In the genomic region with DNA sequence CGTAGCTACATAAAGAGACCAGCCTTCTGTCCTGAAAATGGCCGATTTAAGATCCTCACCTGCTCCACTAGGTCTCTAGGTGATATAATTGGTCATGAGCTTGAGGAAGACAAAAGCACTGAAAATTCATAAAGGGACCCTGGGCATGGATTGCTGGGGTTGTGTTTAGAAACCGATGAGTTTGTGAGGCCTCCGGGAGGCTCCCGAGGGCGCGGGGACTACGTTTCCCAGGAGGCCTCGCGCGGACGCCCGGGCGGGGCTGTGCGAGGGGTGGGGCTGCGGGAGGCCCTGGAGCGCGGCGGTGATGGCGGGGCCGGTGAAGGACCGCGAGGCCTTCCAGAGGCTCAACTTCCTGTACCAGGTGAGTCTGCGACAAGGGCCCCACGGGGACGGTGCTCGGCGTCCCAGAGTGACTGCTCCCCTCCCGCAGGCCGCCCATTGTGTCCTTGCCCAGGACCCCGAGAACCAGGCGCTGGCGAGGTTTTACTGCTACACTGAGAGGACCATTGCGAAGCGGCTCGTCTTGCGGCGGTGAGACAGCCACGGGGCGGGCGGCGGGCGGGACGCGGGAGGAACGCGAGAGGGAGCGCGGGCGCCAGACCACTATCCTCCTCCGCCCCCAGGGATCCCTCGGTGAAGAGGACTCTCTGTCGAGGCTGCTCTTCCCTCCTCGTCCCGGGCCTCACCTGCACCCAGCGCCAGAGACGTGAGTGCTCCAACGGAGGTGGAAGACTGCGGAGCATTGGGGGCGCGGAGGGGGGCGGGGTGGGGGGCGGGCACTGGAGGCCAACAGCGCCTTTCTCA, we compare ENCODE assay signal across 1 cellular context.
TF ChIP-seq lines count a peak whose summit lies in the region.

A gene (plus strand): TSS at position 289 of the 804 bp plus-strand sequence. CDS start 16 bp downstream, at position 305.

TF ChIP-seq in GM12878, 131 proteins besides CTCF, POLR2A, EP300 and RAD21 (continued from another document):
- TF ChIP-seq, protein P1, sequence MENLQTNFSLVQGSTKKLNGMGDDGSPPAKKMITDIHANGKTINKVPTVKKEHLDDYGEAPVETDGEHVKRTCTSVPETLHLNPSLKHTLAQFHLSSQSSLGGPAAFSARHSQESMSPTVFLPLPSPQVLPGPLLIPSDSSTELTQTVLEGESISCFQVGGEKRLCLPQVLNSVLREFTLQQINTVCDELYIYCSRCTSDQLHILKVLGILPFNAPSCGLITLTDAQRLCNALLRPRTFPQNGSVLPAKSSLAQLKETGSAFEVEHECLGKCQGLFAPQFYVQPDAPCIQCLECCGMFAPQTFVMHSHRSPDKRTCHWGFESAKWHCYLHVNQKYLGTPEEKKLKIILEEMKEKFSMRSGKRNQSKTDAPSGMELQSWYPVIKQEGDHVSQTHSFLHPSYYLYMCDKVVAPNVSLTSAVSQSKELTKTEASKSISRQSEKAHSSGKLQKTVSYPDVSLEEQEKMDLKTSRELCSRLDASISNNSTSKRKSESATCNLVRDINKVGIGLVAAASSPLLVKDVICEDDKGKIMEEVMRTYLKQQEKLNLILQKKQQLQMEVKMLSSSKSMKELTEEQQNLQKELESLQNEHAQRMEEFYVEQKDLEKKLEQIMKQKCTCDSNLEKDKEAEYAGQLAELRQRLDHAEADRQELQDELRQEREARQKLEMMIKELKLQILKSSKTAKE (IDR thresholded peaks at IDR 0.05; ENCODE audit: low read depth, poor library complexity, severe bottlenecking), result no peak
- TF ChIP-seq EED (IDR thresholded peaks at IDR 0.05; ENCODE audit: low read depth) (no peak), NRF1 (conservative IDR thresholded peaks at IDR 0.05; ENCODE audit: low read depth, low read length) (no peak), ZNF622 (IDR thresholded peaks at IDR 0.05) (no peak), NR2F1 (conservative IDR thresholded peaks at IDR 0.05) (0 out of 2 replicates have a peak, but pooled peaks have one; percentile 19), ZBED1 (IDR thresholded peaks at IDR 0.05; ENCODE audit: borderline replicate concordance) (no peak), HCFC1 (IDR thresholded peaks at IDR 0.05; ENCODE audit: low read length) (peak; percentile 90)
- TF ChIP-seq, protein P2, sequence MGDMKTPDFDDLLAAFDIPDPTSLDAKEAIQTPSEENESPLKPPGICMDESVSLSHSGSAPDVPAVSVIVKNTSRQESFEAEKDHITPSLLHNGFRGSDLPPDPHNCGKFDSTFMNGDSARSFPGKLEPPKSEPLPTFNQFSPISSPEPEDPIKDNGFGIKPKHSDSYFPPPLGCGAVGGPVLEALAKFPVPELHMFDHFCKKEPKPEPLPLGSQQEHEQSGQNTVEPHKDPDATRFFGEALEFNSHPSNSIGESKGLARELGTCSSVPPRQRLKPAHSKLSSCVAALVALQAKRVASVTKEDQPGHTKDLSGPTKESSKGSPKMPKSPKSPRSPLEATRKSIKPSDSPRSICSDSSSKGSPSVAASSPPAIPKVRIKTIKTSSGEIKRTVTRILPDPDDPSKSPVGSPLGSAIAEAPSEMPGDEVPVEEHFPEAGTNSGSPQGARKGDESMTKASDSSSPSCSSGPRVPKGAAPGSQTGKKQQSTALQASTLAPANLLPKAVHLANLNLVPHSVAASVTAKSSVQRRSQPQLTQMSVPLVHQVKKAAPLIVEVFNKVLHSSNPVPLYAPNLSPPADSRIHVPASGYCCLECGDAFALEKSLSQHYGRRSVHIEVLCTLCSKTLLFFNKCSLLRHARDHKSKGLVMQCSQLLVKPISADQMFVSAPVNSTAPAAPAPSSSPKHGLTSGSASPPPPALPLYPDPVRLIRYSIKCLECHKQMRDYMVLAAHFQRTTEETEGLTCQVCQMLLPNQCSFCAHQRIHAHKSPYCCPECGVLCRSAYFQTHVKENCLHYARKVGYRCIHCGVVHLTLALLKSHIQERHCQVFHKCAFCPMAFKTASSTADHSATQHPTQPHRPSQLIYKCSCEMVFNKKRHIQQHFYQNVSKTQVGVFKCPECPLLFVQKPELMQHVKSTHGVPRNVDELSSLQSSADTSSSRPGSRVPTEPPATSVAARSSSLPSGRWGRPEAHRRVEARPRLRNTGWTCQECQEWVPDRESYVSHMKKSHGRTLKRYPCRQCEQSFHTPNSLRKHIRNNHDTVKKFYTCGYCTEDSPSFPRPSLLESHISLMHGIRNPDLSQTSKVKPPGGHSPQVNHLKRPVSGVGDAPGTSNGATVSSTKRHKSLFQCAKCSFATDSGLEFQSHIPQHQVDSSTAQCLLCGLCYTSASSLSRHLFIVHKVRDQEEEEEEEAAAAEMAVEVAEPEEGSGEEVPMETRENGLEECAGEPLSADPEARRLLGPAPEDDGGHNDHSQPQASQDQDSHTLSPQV (IDR thresholded peaks at IDR 0.05), result no peak
- TF ChIP-seq, protein P3, sequence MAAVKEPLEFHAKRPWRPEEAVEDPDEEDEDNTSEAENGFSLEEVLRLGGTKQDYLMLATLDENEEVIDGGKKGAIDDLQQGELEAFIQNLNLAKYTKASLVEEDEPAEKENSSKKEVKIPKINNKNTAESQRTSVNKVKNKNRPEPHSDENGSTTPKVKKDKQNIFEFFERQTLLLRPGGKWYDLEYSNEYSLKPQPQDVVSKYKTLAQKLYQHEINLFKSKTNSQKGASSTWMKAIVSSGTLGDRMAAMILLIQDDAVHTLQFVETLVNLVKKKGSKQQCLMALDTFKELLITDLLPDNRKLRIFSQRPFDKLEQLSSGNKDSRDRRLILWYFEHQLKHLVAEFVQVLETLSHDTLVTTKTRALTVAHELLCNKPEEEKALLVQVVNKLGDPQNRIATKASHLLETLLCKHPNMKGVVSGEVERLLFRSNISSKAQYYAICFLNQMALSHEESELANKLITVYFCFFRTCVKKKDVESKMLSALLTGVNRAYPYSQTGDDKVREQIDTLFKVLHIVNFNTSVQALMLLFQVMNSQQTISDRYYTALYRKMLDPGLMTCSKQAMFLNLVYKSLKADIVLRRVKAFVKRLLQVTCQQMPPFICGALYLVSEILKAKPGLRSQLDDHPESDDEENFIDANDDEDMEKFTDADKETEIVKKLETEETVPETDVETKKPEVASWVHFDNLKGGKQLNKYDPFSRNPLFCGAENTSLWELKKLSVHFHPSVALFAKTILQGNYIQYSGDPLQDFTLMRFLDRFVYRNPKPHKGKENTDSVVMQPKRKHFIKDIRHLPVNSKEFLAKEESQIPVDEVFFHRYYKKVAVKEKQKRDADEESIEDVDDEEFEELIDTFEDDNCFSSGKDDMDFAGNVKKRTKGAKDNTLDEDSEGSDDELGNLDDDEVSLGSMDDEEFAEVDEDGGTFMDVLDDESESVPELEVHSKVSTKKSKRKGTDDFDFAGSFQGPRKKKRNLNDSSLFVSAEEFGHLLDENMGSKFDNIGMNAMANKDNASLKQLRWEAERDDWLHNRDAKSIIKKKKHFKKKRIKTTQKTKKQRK (IDR thresholded peaks at IDR 0.05; ENCODE audit: low read depth, low read length), result no peak
